In the genomic region with DNA sequence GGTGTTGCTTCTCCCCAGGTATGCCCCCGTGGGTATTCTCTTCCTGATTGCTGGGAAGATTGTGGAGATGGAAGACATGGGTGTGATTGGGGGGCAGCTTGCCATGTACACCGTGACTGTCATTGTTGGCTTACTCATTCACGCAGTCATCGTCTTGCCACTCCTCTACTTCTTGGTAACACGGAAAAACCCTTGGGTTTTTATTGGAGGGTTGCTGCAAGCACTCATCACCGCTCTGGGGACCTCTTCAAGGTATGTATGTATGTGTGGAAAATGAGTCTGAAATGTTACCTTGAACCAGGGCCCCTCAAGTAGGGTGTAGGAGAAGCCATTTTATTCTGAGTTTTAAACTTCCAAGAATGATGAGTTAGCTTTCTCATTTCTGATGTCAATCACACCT, we compare ENCODE assay signal across 23 cellular contexts.
A peak's percentile ranks its signal among the peaks of the same experiment; 100 is the strongest.
DNase-seq lines count a peak whose midpoint lies in the region; ATAC-seq and TF ChIP-seq lines count a peak whose summit lies in the region.
"Had no signal": no experiment of that assay in that cellular context is flagged by ENCODE, and none has a peak within 500 bp of the region (broad histone marks: within the 10 kb centered on the region; RNA-seq: fewer than 3 reads in every experiment).

No MANE protein-coding gene starts in this region.

- peak; percentile 30 for ATAC-seq in activated CD8-positive, alpha-beta T cell treated with anti-CD3 and anti-CD28 coated beads for 36 hours
- ATAC-seq in activated CD8-positive, alpha-beta T cell treated with anti-CD3 and anti-CD28 coated beads, Interleukin-2, amount 10 ng/mL, durations not matched to agents 7 days and 5 days: no peak
- ATAC-seq in stimulated activated naive CD8-positive, alpha-beta T cell treated with anti-CD3 and anti-CD28 coated beads, Interleukin-15, Interleukin-2, amounts not matched to agents 100 U/mL and 50 U/mL, for 24 hours: peak; percentile 65
- no peak for ATAC-seq in stimulated activated naive CD8-positive, alpha-beta T cell treated with anti-CD3 and anti-CD28 coated beads, Interleukin-15, amount 100 ng/mL, for 72 hours
- ATAC-seq in naive thymus-derived CD4-positive, alpha-beta T cell: peak; percentile 20
- ATAC-seq: GM23338 had no signal

- peaks cover 3% of the 10 kb centered on the region for H3K4me1 Mint-ChIP-seq in activated CD8-positive, alpha-beta T cell treated with anti-CD3 and anti-CD28 coated beads for 36 hours (ENCODE audit: low read depth)
- no peaks in the 10 kb centered on the region for H3K4me1 Mint-ChIP-seq in activated CD8-positive, alpha-beta T cell treated with anti-CD3 and anti-CD28 coated beads, Interleukin-2, amount 10 ng/mL, durations not matched to agents 7 days and 5 days (ENCODE audit: low read depth)
- H3K4me1 Mint-ChIP-seq in stimulated activated naive CD8-positive, alpha-beta T cell treated with anti-CD3 and anti-CD28 coated beads, Interleukin-15, amount 100 ng/mL, for 72 hours: no peaks in the 10 kb centered on the region
- H3K4me1 Mint-ChIP-seq in naive thymus-derived CD4-positive, alpha-beta T cell: peaks cover 0 to 8% (median 0%) of the 10 kb centered on the region in 7 donors
- H3K4me1 Mint-ChIP-seq: CD4-positive, alpha-beta memory T cell had no signal

- no peak overlapping the region for H3K27ac Mint-ChIP-seq in activated CD8-positive, alpha-beta T cell treated with anti-CD3 and anti-CD28 coated beads for 36 hours
- H3K27ac Mint-ChIP-seq in activated CD8-positive, alpha-beta T cell treated with anti-CD3 and anti-CD28 coated beads, Interleukin-2, amount 10 ng/mL, durations not matched to agents 7 days and 5 days: no peak overlapping the region
- no peak overlapping the region for H3K27ac Mint-ChIP-seq in stimulated activated naive CD8-positive, alpha-beta T cell treated with anti-CD3 and anti-CD28 coated beads, Interleukin-15, amount 100 ng/mL, for 72 hours
- no peak overlapping the region for H3K27ac Mint-ChIP-seq in naive thymus-derived CD4-positive, alpha-beta T cell
- H3K27ac Mint-ChIP-seq: CD4-positive, alpha-beta memory T cell; GM23338 had no signal

- H3K4me3 Mint-ChIP-seq in activated CD8-positive, alpha-beta T cell treated with anti-CD3 and anti-CD28 coated beads for 36 hours: no peak overlapping the region
- no peak overlapping the region for H3K4me3 Mint-ChIP-seq in activated CD8-positive, alpha-beta T cell treated with anti-CD3 and anti-CD28 coated beads, Interleukin-2, amount 10 ng/mL, durations not matched to agents 7 days and 5 days
- no peak overlapping the region for H3K4me3 Mint-ChIP-seq in stimulated activated naive CD8-positive, alpha-beta T cell treated with anti-CD3 and anti-CD28 coated beads, Interleukin-15, amount 100 ng/mL, for 72 hours
- H3K4me3 Mint-ChIP-seq in naive thymus-derived CD4-positive, alpha-beta T cell: no peak overlapping the region
- H3K4me3 Mint-ChIP-seq: CD4-positive, alpha-beta memory T cell; GM23338 had no signal

- H3K9me3 Mint-ChIP-seq in activated CD8-positive, alpha-beta T cell treated with anti-CD3 and anti-CD28 coated beads for 36 hours: no peaks in the 10 kb centered on the region
- H3K9me3 Mint-ChIP-seq in activated CD8-positive, alpha-beta T cell treated with anti-CD3 and anti-CD28 coated beads, Interleukin-2, amount 10 ng/mL, durations not matched to agents 7 days and 5 days (ENCODE audit: insufficient read depth): no peaks in the 10 kb centered on the region
- no peaks in the 10 kb centered on the region for H3K9me3 Mint-ChIP-seq in stimulated activated naive CD8-positive, alpha-beta T cell treated with anti-CD3 and anti-CD28 coated beads, Interleukin-15, amount 100 ng/mL, for 72 hours
- no peaks in the 10 kb centered on the region for H3K9me3 Mint-ChIP-seq in naive thymus-derived CD4-positive, alpha-beta T cell
- H3K9me3 Mint-ChIP-seq: GM23338 had no signal

- no peak for TF ChIP-seq CTCF in activated CD8-positive, alpha-beta T cell treated with anti-CD3 and anti-CD28 coated beads for 36 hours (IDR thresholded peaks at IDR 0.05)

- H3K27ac ChIP-seq in naive thymus-derived CD4-positive, alpha-beta T cell (ENCODE audit: low read depth, low read length): no peak overlapping the region
- H3K27ac ChIP-seq: 22Rv1, BLaER1, KMS-11, PC-9 had no signal

- no peaks in the 10 kb centered on the region for H3K36me3 ChIP-seq in naive thymus-derived CD4-positive, alpha-beta T cell (ENCODE audit: control insufficient read depth in 2 of 3, insufficient read depth in 3 of 3, low read length in 3 of 3)
- H3K36me3 ChIP-seq: BLaER1, HAP-1 had no signal

- peaks cover 5% of the 10 kb centered on the region for H3K27me3 Mint-ChIP-seq in activated CD8-positive, alpha-beta T cell treated with anti-CD3 and anti-CD28 coated beads for 36 hours
- H3K27me3 Mint-ChIP-seq in activated CD8-positive, alpha-beta T cell treated with anti-CD3 and anti-CD28 coated beads, Interleukin-2, amount 10 ng/mL, durations not matched to agents 7 days and 5 days (ENCODE audit: low read depth): peaks cover 5% of the 10 kb centered on the region
- H3K27me3 Mint-ChIP-seq in stimulated activated naive CD8-positive, alpha-beta T cell treated with anti-CD3 and anti-CD28 coated beads, Interleukin-15, amount 100 ng/mL, for 72 hours: peaks cover 10% of the 10 kb centered on the region
- H3K27me3 Mint-ChIP-seq in naive thymus-derived CD4-positive, alpha-beta T cell: peaks cover 3 to 23% (median 8%) of the 10 kb centered on the region in 5 donors

- H3K36me3 Mint-ChIP-seq in activated CD8-positive, alpha-beta T cell treated with anti-CD3 and anti-CD28 coated beads for 36 hours (ENCODE audit: low read depth): no peaks in the 10 kb centered on the region
- H3K36me3 Mint-ChIP-seq in activated CD8-positive, alpha-beta T cell treated with anti-CD3 and anti-CD28 coated beads, Interleukin-2, amount 10 ng/mL, durations not matched to agents 7 days and 5 days (ENCODE audit: low read depth): no peaks in the 10 kb centered on the region
- H3K36me3 Mint-ChIP-seq in naive thymus-derived CD4-positive, alpha-beta T cell: no peaks in the 10 kb centered on the region
- H3K36me3 Mint-ChIP-seq: CD4-positive, alpha-beta memory T cell had no signal

- no peaks in the 10 kb centered on the region for H3K9me3 ChIP-seq in naive thymus-derived CD4-positive, alpha-beta T cell (ENCODE audit: control insufficient read depth in 2 of 3, low read length in 3 of 3)
- H3K9me3 ChIP-seq: BLaER1, HAP-1 had no signal

- no peak for DNase-seq in activated CD8-positive, alpha-beta T cell treated with anti-CD3 and anti-CD28 coated beads for 36 hours
- no peak for DNase-seq in activated CD8-positive, alpha-beta T cell treated with anti-CD3 and anti-CD28 coated beads, Interleukin-2, amount 10 ng/mL, durations not matched to agents 7 days and 5 days
- DNase-seq in stimulated activated naive CD8-positive, alpha-beta T cell treated with anti-CD3 and anti-CD28 coated beads, Interleukin-15, Interleukin-2, amounts not matched to agents 100 U/mL and 50 U/mL, for 24 hours: no peak
- DNase-seq in stimulated activated naive CD8-positive, alpha-beta T cell treated with anti-CD3 and anti-CD28 coated beads, Interleukin-15, amount 100 ng/mL, for 72 hours: no peak
- DNase-seq in naive thymus-derived CD4-positive, alpha-beta T cell: no peak
- no peak for DNase-seq in NCI-H69 (lab: John Stamatoyannopoulos, UW)
- DNase-seq in activated naive CD4-positive, alpha-beta T cell treated with anti-CD3 and anti-CD28 coated beads, Interleukin-2, amount 50 U/mL, for 16 hours: no peak
- no peak for DNase-seq in iPS-NIHi7 (ENCODE audit: extremely low spot score)
- DNase-seq: ACHN; CD4-positive, alpha-beta memory T cell; DND-41; IMR-90; NCI-H1092 treated with DMSO at 0.1 percent for 48 hours; NCI-H1436 treated with DMSO at 0.1 percent for 48 hours; NCI-H1930; PC-9; RPMI8226; SIG-M5 had no signal

- CTCF ChIA-PET in activated CD8-positive, alpha-beta T cell treated with anti-CD3 and anti-CD28 coated beads for 36 hours (lab: Charles Lee): no interaction called here
- CTCF ChIA-PET in activated CD8-positive, alpha-beta T cell treated with anti-CD3 and anti-CD28 coated beads, Interleukin-2, amount 10 ng/mL, durations not matched to agents 7 days and 5 days (lab: Charles Lee): interaction anchor here (1.8 kb wide), 1 partner anchor 8 kb away, joined by 5 read pairs; no protein-coding TSS in a partner anchor
- CTCF ChIA-PET in naive thymus-derived CD4-positive, alpha-beta T cell (lab: Charles Lee): no interaction called here

- H3K4me1 ChIP-seq in naive thymus-derived CD4-positive, alpha-beta T cell (ENCODE audit: control insufficient read depth in 2 of 2, insufficient read depth in 2 of 2, low read length in 2 of 2): no peaks in the 10 kb centered on the region
- H3K4me1 ChIP-seq: BLaER1, HAP-1 had no signal

- POLR2A ChIA-PET in activated CD8-positive, alpha-beta T cell treated with anti-CD3 and anti-CD28 coated beads for 36 hours (lab: Charles Lee): no interaction called here
- POLR2A ChIA-PET in activated CD8-positive, alpha-beta T cell treated with anti-CD3 and anti-CD28 coated beads, Interleukin-2, amount 10 ng/mL, durations not matched to agents 7 days and 5 days (lab: Charles Lee): no interaction called here
- POLR2A ChIA-PET in naive thymus-derived CD4-positive, alpha-beta T cell (lab: Charles Lee): no interaction called here

- intact Hi-C loops in activated CD8-positive, alpha-beta T cell treated with anti-CD3 and anti-CD28 coated beads for 36 hours (cut with micrococcal nuclease): no loop called here
- intact Hi-C loops in naive thymus-derived CD4-positive, alpha-beta T cell (cut with micrococcal nuclease): no loop called here

- no peaks in the 10 kb centered on the region for H3K27me3 ChIP-seq in naive thymus-derived CD4-positive, alpha-beta T cell (ENCODE audit: control insufficient read depth in 2 of 2, insufficient read depth in 2 of 2, low read length in 2 of 2)
- H3K27me3 ChIP-seq: BLaER1 had no signal

- H3K4me3 ChIP-seq in naive thymus-derived CD4-positive, alpha-beta T cell (ENCODE audit: low read length): no peak overlapping the region
- H3K4me3 ChIP-seq: BLaER1, GM23338, HAP-1, PC-9 had no signal

Comparison
In these comparisons a context has a peak if more than half of its experiments do, and no peak if none do; other contexts are left out.
1. ATAC-seq: peak in activated CD8-positive, alpha-beta T cell treated with anti-CD3 and anti-CD28 coated beads for 36 hours (single experiment), stimulated activated naive CD8-positive, alpha-beta T cell treated with anti-CD3 and anti-CD28 coated beads, Interleukin-15, Interleukin-2, amounts not matched to agents 100 U/mL and 50 U/mL, for 24 hours (single experiment) and naive thymus-derived CD4-positive, alpha-beta T cell (single experiment); none in activated CD8-positive, alpha-beta T cell treated with anti-CD3 and anti-CD28 coated beads, Interleukin-2, amount 10 ng/mL, durations not matched to agents 7 days and 5 days (single experiment) and stimulated activated naive CD8-positive, alpha-beta T cell treated with anti-CD3 and anti-CD28 coated beads, Interleukin-15, amount 100 ng/mL, for 72 hours (single experiment).